ENCODE assay signal across 17 cellular contexts in genomic region chr16:48112603-48113400, GRCh38. TPM values are rescaled to one million over a fixed set of nuclear protein-coding genes. Genes with fewer than 3 reads are reported as not detected.
"Had no signal": no experiment of that assay in that cellular context is flagged by ENCODE, and none has a peak within 500 bp of the region (broad histone marks: within the 10 kb centered on the region; RNA-seq: fewer than 3 reads in every experiment).

No MANE protein-coding gene starts in this region.

- H3K9me3 ChIP-seq: colonic mucosa, prostate gland, tibial nerve, uterus had no signal

- H3K4me1 ChIP-seq: colonic mucosa, prostate gland, tibial nerve, uterus had no signal

- H3K4me3 ChIP-seq: colonic mucosa, prostate gland, tibial nerve, uterus had no signal

- H3K36me3 ChIP-seq: colonic mucosa, prostate gland, tibial nerve, uterus had no signal

- H3K27me3 ChIP-seq: colonic mucosa, tibial nerve, uterus had no signal

- DNase-seq: activated CD4-positive, alpha-beta memory T cell treated with anti-CD3 and anti-CD28 coated beads, Interleukin-2, amount 10 ng/mL, durations not matched to agents 7 days and 5 days; activated CD4-positive, alpha-beta T cell treated with anti-CD3 and anti-CD28 coated beads for 36 hours; activated naive CD4-positive, alpha-beta T cell treated with anti-CD3 and anti-CD28 coated beads, Interleukin-2, amount 10 ng/mL, durations not matched to agents 7 days and 5 days; activated T-cell treated with anti-CD3 and anti-CD28 coated beads, Interleukin-2, amount 50 U/mL, for 24 hours; caudate nucleus; colonic mucosa; hypothalamus; kidney; nephron progenitor cell; occipital lobe; uterus had no signal

- H3K9me3 Mint-ChIP-seq: activated CD4-positive, alpha-beta memory T cell treated with anti-CD3 and anti-CD28 coated beads, Interleukin-2, amount 10 ng/mL, durations not matched to agents 7 days and 5 days; activated naive CD4-positive, alpha-beta T cell treated with anti-CD3 and anti-CD28 coated beads, Interleukin-2, amount 10 ng/mL, durations not matched to agents 7 days and 5 days; activated T-cell treated with anti-CD3 and anti-CD28 coated beads, Interleukin-2, amount 50 U/mL, for 24 hours; nephron progenitor cell; stimulated activated effector memory CD8-positive, alpha-beta T cell treated with anti-CD3 and anti-CD28 coated beads, Interleukin-12 subunit alpha, Interleukin-12 subunit beta, amount 100 ng/mL, for 72 hours; T-helper 1 cell treated with Interleukin-12 subunit alpha and Interleukin-12 subunit beta and Interleukin-4 antibody, amounts not matched to agents 30 μg/mL and 1 μg/mL, for 36 hours had no signal

- ATAC-seq: activated CD4-positive, alpha-beta T cell treated with anti-CD3 and anti-CD28 coated beads for 36 hours; stimulated activated effector memory CD8-positive, alpha-beta T cell treated with anti-CD3 and anti-CD28 coated beads, Interleukin-12 subunit alpha, Interleukin-12 subunit beta, amount 100 ng/mL, for 72 hours had no signal

- H3K4me1 Mint-ChIP-seq: activated CD4-positive, alpha-beta memory T cell treated with anti-CD3 and anti-CD28 coated beads, Interleukin-2, amount 10 ng/mL, durations not matched to agents 7 days and 5 days; activated CD4-positive, alpha-beta T cell treated with anti-CD3 and anti-CD28 coated beads for 36 hours; activated naive CD4-positive, alpha-beta T cell treated with anti-CD3 and anti-CD28 coated beads, Interleukin-2, amount 10 ng/mL, durations not matched to agents 7 days and 5 days; stimulated activated effector memory CD8-positive, alpha-beta T cell treated with anti-CD3 and anti-CD28 coated beads, Interleukin-12 subunit alpha, Interleukin-12 subunit beta, amount 100 ng/mL, for 72 hours had no signal

- H3K27ac ChIP-seq: colonic mucosa, prostate gland, tibial nerve, uterus had no signal

- H3K4me3 Mint-ChIP-seq: activated CD4-positive, alpha-beta memory T cell treated with anti-CD3 and anti-CD28 coated beads, Interleukin-2, amount 10 ng/mL, durations not matched to agents 7 days and 5 days; activated CD4-positive, alpha-beta T cell treated with anti-CD3 and anti-CD28 coated beads for 36 hours; activated naive CD4-positive, alpha-beta T cell treated with anti-CD3 and anti-CD28 coated beads, Interleukin-2, amount 10 ng/mL, durations not matched to agents 7 days and 5 days; activated T-cell treated with anti-CD3 and anti-CD28 coated beads, Interleukin-2, amount 50 U/mL, for 24 hours; nephron progenitor cell; stimulated activated effector memory CD8-positive, alpha-beta T cell treated with anti-CD3 and anti-CD28 coated beads, Interleukin-12 subunit alpha, Interleukin-12 subunit beta, amount 100 ng/mL, for 72 hours; T-helper 1 cell treated with Interleukin-12 subunit alpha and Interleukin-12 subunit beta and Interleukin-4 antibody, amounts not matched to agents 30 μg/mL and 1 μg/mL, for 36 hours had no signal

- H3K27ac Mint-ChIP-seq: activated CD4-positive, alpha-beta memory T cell treated with anti-CD3 and anti-CD28 coated beads, Interleukin-2, amount 10 ng/mL, durations not matched to agents 7 days and 5 days; activated CD4-positive, alpha-beta T cell treated with anti-CD3 and anti-CD28 coated beads for 36 hours; activated naive CD4-positive, alpha-beta T cell treated with anti-CD3 and anti-CD28 coated beads, Interleukin-2, amount 10 ng/mL, durations not matched to agents 7 days and 5 days; activated T-cell treated with anti-CD3 and anti-CD28 coated beads, Interleukin-2, amount 50 U/mL, for 24 hours; nephron progenitor cell; stimulated activated effector memory CD8-positive, alpha-beta T cell treated with anti-CD3 and anti-CD28 coated beads, Interleukin-12 subunit alpha, Interleukin-12 subunit beta, amount 100 ng/mL, for 72 hours; T-helper 1 cell treated with Interleukin-12 subunit alpha and Interleukin-12 subunit beta and Interleukin-4 antibody, amounts not matched to agents 30 μg/mL and 1 μg/mL, for 36 hours had no signal

- H3K36me3 Mint-ChIP-seq: activated naive CD4-positive, alpha-beta T cell treated with anti-CD3 and anti-CD28 coated beads, Interleukin-2, amount 10 ng/mL, durations not matched to agents 7 days and 5 days; stimulated activated effector memory CD8-positive, alpha-beta T cell treated with anti-CD3 and anti-CD28 coated beads, Interleukin-12 subunit alpha, Interleukin-12 subunit beta, amount 100 ng/mL, for 72 hours had no signal

RNA-seq across cellular contexts. Expression of gene ABCC12, which starts 43.0 kb away (rescaled TPM):
- total RNA-seq: activated CD4-positive, alpha-beta memory T cell treated with anti-CD3 and anti-CD28 coated beads, Interleukin-2, amount 10 ng/mL, durations not matched to agents 7 days and 5 days; activated CD4-positive, alpha-beta T cell treated with anti-CD3 and anti-CD28 coated beads for 36 hours; colonic mucosa; glomerular endothelial cell; kidney; uterus had no signal
- polyA plus RNA-seq: esophagus had no signal
